In genomic region chr5:39491210-39491609, GRCh38 we compare ENCODE assay signal across 9 cellular contexts.
"Had no signal": no experiment of that assay in that cellular context is flagged by ENCODE, and none has a peak within 500 bp of the region (broad histone marks: within the 10 kb centered on the region; RNA-seq: fewer than 3 reads in every experiment).

No MANE protein-coding gene starts in this region.

- H3K9me3 ChIP-seq: HAP-1 had no signal

- H3K4me3 ChIP-seq: GM23338, HAP-1 had no signal

- H3K4me2 ChIP-seq: GM23338 had no signal

- FAIRE-seq: H1 had no signal

- DNase-seq: GOT3, H7, H9, HCEC 1CT, HFFc6 had no signal

- H3K4me1 ChIP-seq: HAP-1 had no signal

- H3K36me3 ChIP-seq: HAP-1 had no signal

- H2AFZ ChIP-seq: GM23338 had no signal

- ATAC-seq: GM23338, HCT116 had no signal
